ENCODE assay signal across 10 cellular contexts in genomic region chr3:101036213-101036618, GRCh38. TPM values are rescaled to one million over a fixed set of nuclear protein-coding genes. Genes with fewer than 3 reads are reported as not detected.
A peak's percentile ranks its signal among the peaks of the same experiment; 100 is the strongest.
DNase-seq lines count a peak whose midpoint lies in the region; ATAC-seq and TF ChIP-seq lines count a peak whose summit lies in the region.
"Had no signal": no experiment of that assay in that cellular context is flagged by ENCODE, and none has a peak within 500 bp of the region (broad histone marks: within the 10 kb centered on the region; RNA-seq: fewer than 3 reads in every experiment).

No MANE protein-coding gene starts in this region.

- no peak for TF ChIP-seq POLR2A in vagina (IDR thresholded peaks at IDR 0.05)

- no peak overlapping the region for H3K4me3 Mint-ChIP-seq in T-helper 2 cell treated with Interferon-gamma antibody and Interleukin-4, amounts not matched to agents 5 μg/mL and 100 μg/mL, for 36 hours

- DNase-seq in EL (peak; percentile 98), RPMI7951 (ENCODE audit: low read depth) (peak; percentile 95), fibroblast of pulmonary artery (ENCODE audit: low read depth) (peak; percentile 95), trophoblast cell (peak; percentile 91 to 98), vagina (ENCODE audit: extremely low spot score in 2 of 2) (no peak)
- no peak for DNase-seq in T-helper 2 cell treated with Interferon-gamma antibody and Interleukin-4, amounts not matched to agents 5 μg/mL and 100 μg/mL, for 36 hours (ENCODE audit: low spot score)
- DNase-seq: NCI-H1694 treated with DMSO at 0.1 percent for 48 hours had no signal

- ATAC-seq in HG03196 (IDR thresholded peaks at IDR 0.05; ENCODE audit: unreplicated experiment): no peak
- ATAC-seq in GM21825 (IDR thresholded peaks at IDR 0.05; ENCODE audit: unreplicated experiment): no peak

- WGBS in trophoblast cell (ENCODE audit: extremely low coverage, insufficient coverage, insufficient read length): no CpG with 5 or more reads among the region's 1 CpG

- H3K4me2 ChIP-seq in trophoblast cell (ENCODE audit: low read length): no peak overlapping the region

- TF ChIP-seq CTCF in fibroblast of pulmonary artery (IDR thresholded peaks at IDR 0.05; ENCODE audit: low read length, missing control alignments) (no peak), vagina (IDR thresholded peaks at IDR 0.05) (no peak)

- peaks cover 6% of the 10 kb centered on the region for H3K79me1 ChIP-seq in trophoblast cell (ENCODE audit: low read length)

- no peaks in the 10 kb centered on the region for H3K27me3 Mint-ChIP-seq in T-helper 2 cell treated with Interferon-gamma antibody and Interleukin-4, amounts not matched to agents 5 μg/mL and 100 μg/mL, for 36 hours (ENCODE audit: low read depth)

- H4K12ac ChIP-seq in trophoblast cell (ENCODE audit: low read depth, low read length): no peak overlapping the region

- no peak overlapping the region for H4K91ac ChIP-seq in trophoblast cell (ENCODE audit: low read depth, low read length)

- peaks cover 0 to 9% of the 10 kb centered on the region in 2 experiments for H3K4me1 ChIP-seq in trophoblast cell (ENCODE audit: control insufficient read depth in 1 of 2, insufficient read depth in 2 of 2, low read length in 2 of 2)
- peaks cover 6% of the 10 kb centered on the region for H3K4me1 ChIP-seq in vagina
- H3K4me1 ChIP-seq: parathyroid adenoma had no signal

- H2AFZ ChIP-seq in trophoblast cell (ENCODE audit: insufficient read depth, low read length, poor library complexity): peak overlapping the region; percentile 4
- H2AFZ ChIP-seq: parathyroid adenoma had no signal

- H2AK5ac ChIP-seq in trophoblast cell (ENCODE audit: low read length): no peak overlapping the region

- H3K9me3 Mint-ChIP-seq in T-helper 2 cell treated with Interferon-gamma antibody and Interleukin-4, amounts not matched to agents 5 μg/mL and 100 μg/mL, for 36 hours: no peaks in the 10 kb centered on the region

- H2BK12ac ChIP-seq in trophoblast cell (ENCODE audit: low read length): no peak overlapping the region

- no peak overlapping the region for H4K8ac ChIP-seq in trophoblast cell (ENCODE audit: low read depth, low read length)

- H3K4me1 Mint-ChIP-seq in T-helper 2 cell treated with Interferon-gamma antibody and Interleukin-4, amounts not matched to agents 5 μg/mL and 100 μg/mL, for 36 hours (ENCODE audit: low read depth): no peaks in the 10 kb centered on the region

- intact Hi-C loops in vagina (cut with DNase I): no loop called here

- H2BK120ac ChIP-seq in trophoblast cell (ENCODE audit: insufficient read depth, low read length, poor library complexity): peak overlapping the region; percentile 40

- no peak overlapping the region for H3K18ac ChIP-seq in trophoblast cell (ENCODE audit: low read length)

- no peaks in the 10 kb centered on the region for H3K27me3 ChIP-seq in trophoblast cell (ENCODE audit: insufficient read depth, low read length)
- H3K27me3 ChIP-seq in vagina: no peaks in the 10 kb centered on the region

- no peak overlapping the region for H3K9ac ChIP-seq in trophoblast cell (ENCODE audit: low read length)
- H3K9ac ChIP-seq: parathyroid adenoma had no signal

- H3K27ac Mint-ChIP-seq in T-helper 2 cell treated with Interferon-gamma antibody and Interleukin-4, amounts not matched to agents 5 μg/mL and 100 μg/mL, for 36 hours: no peak overlapping the region

- no peak overlapping the region for H3K4me3 ChIP-seq in fibroblast of pulmonary artery (replicated peaks; ENCODE audit: low read depth, low read length)
- H3K4me3 ChIP-seq in trophoblast cell (ENCODE audit: low read depth, low read length): no peak overlapping the region
- no peak overlapping the region for H3K4me3 ChIP-seq in vagina

- H3K27ac ChIP-seq in trophoblast cell (ENCODE audit: low read depth, low read length): peak overlapping the region; percentile 78
- no peak overlapping the region for H3K27ac ChIP-seq in vagina
- H3K27ac ChIP-seq: parathyroid adenoma had no signal

- H3K36me3 ChIP-seq in trophoblast cell (ENCODE audit: control insufficient read depth in 1 of 2, insufficient read depth in 2 of 2, low read length in 2 of 2) (no peaks in the 10 kb centered on the region), vagina (no peaks in the 10 kb centered on the region)

- H3K9me3 ChIP-seq in trophoblast cell (ENCODE audit: insufficient read depth, low read depth, low read length) (no peaks in the 10 kb centered on the region), vagina (no peaks in the 10 kb centered on the region)

- H3K14ac ChIP-seq in trophoblast cell (ENCODE audit: low read length): no peak overlapping the region

- H2BK5ac ChIP-seq in trophoblast cell (ENCODE audit: low read depth, low read length, poor library complexity): no peak overlapping the region

- H3K36me3 Mint-ChIP-seq in T-helper 2 cell treated with Interferon-gamma antibody and Interleukin-4, amounts not matched to agents 5 μg/mL and 100 μg/mL, for 36 hours (ENCODE audit: low read depth): no peaks in the 10 kb centered on the region

- no peak overlapping the region for H3K4ac ChIP-seq in trophoblast cell (ENCODE audit: low read depth, low read length)

- no peak overlapping the region for H3K23ac ChIP-seq in trophoblast cell (ENCODE audit: low read length)

- no peaks in the 10 kb centered on the region for H3K79me2 ChIP-seq in trophoblast cell (ENCODE audit: control insufficient read depth, insufficient read depth, low read length, poor library complexity)
- H3K79me2 ChIP-seq: parathyroid adenoma had no signal

RNA-seq across cellular contexts. Expression of gene ABI3BP, which starts 43.0 kb away (rescaled TPM):
- 0.29 and 0.48 TPM in 2 replicates for total RNA-seq in RPMI7951 (2014; rRNA removed; shearing (Covaris generic))
- 2.7 and 3.2 TPM in 2 replicates for polyA plus RNA-seq in trophoblast cell (2013)
- total RNA-seq in vagina: 91.1 TPM

Comparison
In these comparisons a context has a peak if more than half of its experiments do, and no peak if none do; other contexts are left out.
1. DNase-seq: peak in EL (single experiment), RPMI7951 (single experiment), fibroblast of pulmonary artery (single experiment) and trophoblast cell (2 of 2); none in vagina (0 of 2) and T-helper 2 cell treated with Interferon-gamma antibody and Interleukin-4, amounts not matched to agents 5 μg/mL and 100 μg/mL, for 36 hours (single experiment).
2. RNA of gene ABI3BP, which starts 43.0 kb away (total RNA-seq): 91.1 TPM in vagina (single experiment); 0.29 to 0.48 TPM in RPMI7951; every median in the first group is over 10 times any median in the second.